8 cellular contexts compared by ENCODE assay signal in the genomic region with DNA sequence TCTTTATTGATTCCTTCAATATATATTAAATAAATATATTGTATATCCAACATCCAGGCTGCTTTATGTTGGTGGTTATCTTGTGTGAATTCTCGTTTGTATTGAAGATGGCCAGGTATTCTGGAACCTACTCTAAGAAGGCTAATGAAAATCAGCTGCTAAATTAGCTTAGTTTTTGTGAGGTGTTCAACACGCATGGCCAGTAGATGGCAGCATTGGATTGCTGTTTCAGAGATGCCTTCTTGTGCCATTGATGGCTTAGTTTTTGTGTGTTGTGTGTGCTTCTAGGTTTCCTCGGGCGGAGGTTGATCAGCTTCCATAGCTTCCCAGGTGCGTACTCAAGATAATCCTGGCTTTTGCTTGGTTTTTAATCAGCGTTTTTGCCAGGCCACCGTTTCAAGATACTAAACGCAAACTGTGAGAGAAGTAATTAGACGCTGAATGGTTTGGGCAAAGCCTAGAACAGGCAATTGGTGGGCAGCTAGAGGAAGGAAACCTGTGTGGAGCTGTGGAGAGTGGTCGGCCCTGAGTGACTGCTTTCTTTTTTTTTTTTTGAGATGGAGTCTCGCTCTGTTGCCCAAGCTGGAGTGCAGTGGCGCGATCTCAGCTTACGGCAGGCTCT. TPM values are rescaled to one million over a fixed set of nuclear protein-coding genes. Genes with fewer than 3 reads are reported as not detected.
DNase-seq lines count a peak whose midpoint lies in the region; ATAC-seq and TF ChIP-seq lines count a peak whose summit lies in the region.

No MANE protein-coding gene starts in this region.

- DNase-seq in AG20443 (ENCODE audit: low spot score) (peak; percentile 83), NCI-H510A (lab: John Stamatoyannopoulos, UW) (peak; percentile 10), dorsolateral prefrontal cortex (peak; percentile 43 to 87 (median 68)), lung (ENCODE audit: low spot score) (peak; percentile 69)
- peak; percentile 35 to 57 for DNase-seq in activated CD4-positive, alpha-beta T cell treated with anti-CD3 and anti-CD28 coated beads, Interleukin-2, amount 50 U/mL, for 24 hours (ENCODE audit: low read depth in 1 of 2, low spot score in 1 of 2)
- peak; percentile 58 for DNase-seq in stimulated activated CD8-positive, alpha-beta memory T cell treated with anti-CD3 and anti-CD28 coated beads, Interleukin-15, amount 100 ng/mL, for 1 hour (ENCODE audit: low read depth)

- ATAC-seq in GM18873 (IDR thresholded peaks at IDR 0.05; ENCODE audit: low FRiP score, unreplicated experiment) (peak; percentile 73), HG03354 (IDR thresholded peaks at IDR 0.05; ENCODE audit: poor library complexity, severe bottlenecking, unreplicated experiment) (peak; percentile 79), lung (ENCODE audit: insufficient read depth, low FRiP score) (peak; percentile 82)

- H3K4me1 ChIP-seq in lung (ENCODE audit: control insufficient read depth in 2 of 2, insufficient read depth in 2 of 2, low read length in 2 of 2) = peaks cover 0 to 1% of the 10 kb centered on the region in 2 donors

- intact Hi-C loops in dorsolateral prefrontal cortex (cut with DNase I) = loop anchor here (5.0 to 10.0 kb wide), 4 partner anchors 52 to 504 kb away; partner anchors contain the start of gene ELF2 (in 2 of the 2)

- H3K27ac ChIP-seq in dorsolateral prefrontal cortex (peak overlapping the region in 11 of 59 donors; percentile 16 to 94 (median 79)), lung (ENCODE audit: low read depth in 1 of 2, low read length in 1 of 2) (no peak overlapping the region)

- WGBS in lung, 2 donors = 34 to 42% methylated on average over 14 of the region's 14 CpGs

- TF ChIP-seq CTCF in dorsolateral prefrontal cortex (IDR thresholded peaks at IDR 0.05 in 54 of 56, conservative IDR thresholded peaks at IDR 0.05 in 2 of 56; ENCODE audit: low read depth in 1 of 56, partially characterized antibody in 56 of 56) = peak; percentile 75 to 96 (median 85)
- peak; percentile 84 for TF ChIP-seq CTCF in lung (IDR thresholded peaks at IDR 0.05; ENCODE audit: control extremely low read depth, extremely low read depth)

- H3K27me3 ChIP-seq in dorsolateral prefrontal cortex (no peaks in the 10 kb centered on the region), lung (ENCODE audit: control insufficient read depth, insufficient read depth) (no peaks in the 10 kb centered on the region)

- H3K9me3 ChIP-seq in lung (ENCODE audit: control insufficient read depth in 2 of 2, insufficient read depth in 1 of 2, low read length in 1 of 2) = no peaks in the 10 kb centered on the region

- H3K36me3 ChIP-seq in lung (ENCODE audit: control insufficient read depth in 2 of 2, insufficient read depth in 2 of 2, low read length in 2 of 2) = peaks cover 0 to 6% of the 10 kb centered on the region in 2 donors

- H3K4me3 ChIP-seq in dorsolateral prefrontal cortex (peak overlapping the region in 9 of 59 donors; percentile 8 to 31 (median 19)), lung (no peak overlapping the region)

RNA-seq across cellular contexts. Expression of gene NOCT, which starts 15.1 kb away (rescaled TPM):
- 10 to 100 TPM in 105 of 120 experiments, 1 to 10 TPM in 15; 6.5 to 26.5 (median 12.5) TPM for total RNA-seq in dorsolateral prefrontal cortex
- total RNA-seq in lung = 1 to 10 TPM; 4.2 to 6.8 TPM
- 1 to 10 TPM; 3.0 to 8.2 TPM for polyA plus RNA-seq in lung

Comparison
In these comparisons a context has a peak if more than half of its experiments do, and no peak if none do; other contexts are left out.
1. DNase-seq: peak in every context shown above with its lines; median percentile 83 in AG20443; 69 in lung; 68 in dorsolateral prefrontal cortex; 58 in stimulated activated CD8-positive, alpha-beta memory T cell treated with anti-CD3 and anti-CD28 coated beads, Interleukin-15, amount 100 ng/mL, for 1 hour; 46 in activated CD4-positive, alpha-beta T cell treated with anti-CD3 and anti-CD28 coated beads, Interleukin-2, amount 50 U/mL, for 24 hours; 10 in NCI-H510A.